In the genomic region with DNA sequence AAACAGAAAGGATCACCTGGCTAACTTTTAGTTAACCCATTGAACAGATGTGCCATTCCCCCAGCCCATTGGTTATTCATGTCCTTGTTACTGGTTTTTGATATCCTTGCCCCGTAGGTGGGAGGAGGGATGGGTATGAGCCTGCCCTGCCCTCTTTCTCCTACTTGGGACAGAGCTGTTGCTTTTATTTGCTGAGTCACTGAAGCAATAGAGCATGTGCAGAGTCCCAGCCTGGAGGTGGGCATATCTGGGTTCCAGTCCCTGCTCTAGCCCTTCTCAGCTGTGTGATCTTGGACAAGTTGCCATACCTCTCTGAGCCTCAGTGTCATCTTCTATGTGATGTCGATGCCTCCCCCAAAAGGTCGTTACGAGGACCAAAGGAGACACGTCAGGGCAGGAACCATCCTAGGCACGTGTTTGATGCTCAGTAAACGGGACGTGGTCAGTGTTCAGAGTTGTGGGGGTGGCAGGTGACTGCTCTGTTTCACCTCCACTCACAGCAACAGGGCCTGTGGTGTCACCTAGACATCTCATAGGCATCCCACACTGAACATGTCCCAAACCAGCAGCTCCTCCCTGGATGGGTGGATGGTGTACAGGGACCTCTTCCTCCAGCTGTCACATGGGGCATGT, we compare ENCODE assay signal across 8 cellular contexts.
DNase-seq lines count a peak whose midpoint lies in the region; ATAC-seq lines count a peak whose summit lies in the region.

No MANE protein-coding gene starts in this region.

- H3K4me3 ChIP-seq in duodenal mucosa (ENCODE audit: low read depth in 1 of 2, low read length in 2 of 2) (peak overlapping the region; percentile 32 to 52), rectal smooth muscle tissue (ENCODE audit: low read length) (peak overlapping the region; percentile 36)
- H3K4me3 ChIP-seq in effector memory CD4-positive, alpha-beta T cell (ENCODE audit: insufficient read depth, low read depth, low read length, poor library complexity, severe bottlenecking) = no peak overlapping the region

- no peaks in the 10 kb centered on the region for H3K27me3 ChIP-seq in duodenal mucosa (ENCODE audit: control insufficient read depth in 1 of 2, insufficient read depth in 2 of 2, low read length in 2 of 2)
- H3K27me3 ChIP-seq in rectal smooth muscle tissue (ENCODE audit: control insufficient read depth, insufficient read depth, low read length) = no peaks in the 10 kb centered on the region
- no peaks in the 10 kb centered on the region for H3K27me3 ChIP-seq in effector memory CD4-positive, alpha-beta T cell (replicated peaks; ENCODE audit: control insufficient read depth, insufficient read depth, low read length, poor library complexity, severe bottlenecking)

- H3K9ac ChIP-seq in duodenal mucosa (ENCODE audit: low read depth in 1 of 2, low read length in 2 of 2) (peak overlapping the region in 1 of 2 donors; percentile 18), rectal smooth muscle tissue (ENCODE audit: low read length) (no peak overlapping the region)

- no peaks in the 10 kb centered on the region for H3K9me3 ChIP-seq in duodenal mucosa (ENCODE audit: control insufficient read depth in 1 of 2, low read length in 2 of 2)
- H3K9me3 ChIP-seq in effector memory CD4-positive, alpha-beta T cell (ENCODE audit: control insufficient read depth, low read length) = no peaks in the 10 kb centered on the region

- no peak overlapping the region for H3K27ac ChIP-seq in duodenal mucosa (ENCODE audit: low read depth, low read length)
- peak overlapping the region; percentile 44 for H3K27ac ChIP-seq in rectal smooth muscle tissue (ENCODE audit: low read depth, low read length)
- H3K27ac ChIP-seq in effector memory CD4-positive, alpha-beta T cell (ENCODE audit: insufficient read depth, low read length, poor library complexity, severe bottlenecking) = no peak overlapping the region

- ATAC-seq in GM19351 (IDR thresholded peaks at IDR 0.05; ENCODE audit: unreplicated experiment) = no peak
- ATAC-seq in HG02571 (IDR thresholded peaks at IDR 0.05; ENCODE audit: unreplicated experiment) = no peak
- no peak for ATAC-seq in HG02759 (IDR thresholded peaks at IDR 0.05; ENCODE audit: unreplicated experiment)

- DNase-seq in EH (ENCODE audit: low read depth) (peak; percentile 77), RKO (ENCODE audit: low spot score) (peak; percentile 58)
- DNase-seq in effector memory CD4-positive, alpha-beta T cell = no peak

- peaks cover 32 to 34% of the 10 kb centered on the region in 2 donors for H3K4me1 ChIP-seq in duodenal mucosa (ENCODE audit: control insufficient read depth in 1 of 2, insufficient read depth in 2 of 2, low read length in 2 of 2)
- peaks cover 14% of the 10 kb centered on the region for H3K4me1 ChIP-seq in rectal smooth muscle tissue (ENCODE audit: control insufficient read depth, insufficient read depth, low read length)
- H3K4me1 ChIP-seq in effector memory CD4-positive, alpha-beta T cell (ENCODE audit: control insufficient read depth, insufficient read depth, low read length, poor library complexity, severe bottlenecking) = peaks cover 26% of the 10 kb centered on the region

- H3K36me3 ChIP-seq in duodenal mucosa (ENCODE audit: control insufficient read depth in 1 of 2, insufficient read depth in 2 of 2, low read length in 2 of 2) (no peaks in the 10 kb centered on the region), rectal smooth muscle tissue (ENCODE audit: control insufficient read depth, insufficient read depth, low read length) (no peaks in the 10 kb centered on the region)
- peaks cover 4% of the 10 kb centered on the region for H3K36me3 ChIP-seq in effector memory CD4-positive, alpha-beta T cell (ENCODE audit: control insufficient read depth, insufficient read depth, low read length)

Comparison
In these comparisons a context has a peak if more than half of its experiments do, and no peak if none do; other contexts are left out.
1. DNase-seq: peak in EH (single experiment) and RKO (single experiment); none in effector memory CD4-positive, alpha-beta T cell (0 of 3).